In the genomic region with DNA sequence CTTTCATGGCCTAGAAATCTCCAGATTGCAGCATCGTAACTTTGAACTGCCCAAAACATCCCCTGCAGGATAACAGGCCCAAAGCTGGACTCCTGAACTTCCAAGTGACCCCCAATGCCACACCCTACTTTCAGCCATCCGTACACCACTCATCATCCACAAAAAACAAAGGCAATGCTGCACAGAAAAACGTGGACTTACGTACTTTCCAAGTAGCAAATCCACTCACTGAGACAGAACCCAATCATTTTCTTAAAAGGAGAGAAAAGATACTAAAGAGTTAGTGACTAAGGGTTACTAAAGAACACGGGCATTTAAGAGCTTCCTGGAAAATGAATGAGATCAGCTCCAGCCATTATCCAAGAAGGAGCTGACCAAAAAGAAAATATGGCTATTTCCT, we compare ENCODE assay signal across 1 cellular context.
TF ChIP-seq lines count a peak whose summit lies in the region.

No MANE protein-coding gene starts in this region.

TF ChIP-seq in IMR-90, 13 proteins besides CTCF, POLR2A, EP300 and RAD21:
- TF ChIP-seq CHD1 (IDR thresholded peaks at IDR 0.05; ENCODE audit: low read depth, low read length) (no peak), RCOR1 (IDR thresholded peaks at IDR 0.05; ENCODE audit: insufficient replicate concordance, low read length) (no peak), BHLHE40 (IDR thresholded peaks at IDR 0.05; ENCODE audit: low read depth, low read length) (no peak), FOS (IDR thresholded peaks at IDR 0.05; ENCODE audit: low read depth, low read length) (no peak), RFX5 (IDR thresholded peaks at IDR 0.05; ENCODE audit: low read depth, low read length) (no peak), CEBPB (IDR thresholded peaks at IDR 0.05; ENCODE audit: low read depth, low read length) (no peak), MXI1 (IDR thresholded peaks at IDR 0.05; ENCODE audit: borderline replicate concordance, low read depth, low read length) (no peak), SMC3 (IDR thresholded peaks at IDR 0.05; ENCODE audit: low read depth, low read length) (no peak), ELK1 (IDR thresholded peaks at IDR 0.05; ENCODE audit: borderline replicate concordance, low read depth, low read length) (no peak), MAFK (IDR thresholded peaks at IDR 0.05; ENCODE audit: low read depth, low read length) (no peak), MAZ (IDR thresholded peaks at IDR 0.05; ENCODE audit: borderline replicate concordance, low read depth, low read length) (no peak), NFE2L2 (IDR thresholded peaks at IDR 0.05; ENCODE audit: low read depth, low read length) (no peak)
- TF ChIP-seq, protein P1, sequence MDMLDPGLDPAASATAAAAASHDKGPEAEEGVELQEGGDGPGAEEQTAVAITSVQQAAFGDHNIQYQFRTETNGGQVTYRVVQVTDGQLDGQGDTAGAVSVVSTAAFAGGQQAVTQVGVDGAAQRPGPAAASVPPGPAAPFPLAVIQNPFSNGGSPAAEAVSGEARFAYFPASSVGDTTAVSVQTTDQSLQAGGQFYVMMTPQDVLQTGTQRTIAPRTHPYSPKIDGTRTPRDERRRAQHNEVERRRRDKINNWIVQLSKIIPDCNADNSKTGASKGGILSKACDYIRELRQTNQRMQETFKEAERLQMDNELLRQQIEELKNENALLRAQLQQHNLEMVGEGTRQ (IDR thresholded peaks at IDR 0.05; ENCODE audit: low read depth, low read length): no peak
